Comparison of ENCODE assay signal across 21 cellular contexts in genomic region chr15:63881431-63881830, GRCh38. TPM values are rescaled to one million over a fixed set of nuclear protein-coding genes. Genes with fewer than 3 reads are reported as not detected.
DNase-seq lines count a peak whose midpoint lies in the region; ATAC-seq, FAIRE-seq and TF ChIP-seq lines count a peak whose summit lies in the region.
"Had no signal": no experiment of that assay in that cellular context is flagged by ENCODE, and none has a peak within 500 bp of the region (broad histone marks: within the 10 kb centered on the region; RNA-seq: fewer than 3 reads in every experiment).

No MANE protein-coding gene starts in this region.

- peaks cover 22% of the 10 kb centered on the region for H3F3A ChIP-seq in neural progenitor cell (ENCODE audit: low read depth)

- no peak overlapping the region for H3K18ac ChIP-seq in IMR-90 (ENCODE audit: low read depth, low read length)

- no peak overlapping the region for H3K23ac ChIP-seq in IMR-90 (ENCODE audit: low read depth, low read length)

- no peak overlapping the region for H3K4ac ChIP-seq in IMR-90 (ENCODE audit: low read depth, low read length)

- intact Hi-C loops in IMR-90 (cut with micrococcal nuclease) = no loop called here

- no CpG with 5 or more reads among the region's 6 CpGs for WGBS in IMR-90 (ENCODE audit: extremely low coverage in 2 of 2, insufficient read length in 1 of 2), 2 experiments

- H3K14ac ChIP-seq in IMR-90 (replicated peaks; ENCODE audit: low read depth, low read length) = no peak overlapping the region

- peaks cover 4% of the 10 kb centered on the region; the same call in 1 of the 2 replicates for H3K9me1 ChIP-seq in IMR-90 (ENCODE audit: insufficient read depth, low read length)

- no peak for TF ChIP-seq RAD21 in IMR-90 (IDR thresholded peaks at IDR 0.05; ENCODE audit: low read length)

- peaks cover 7% of the 10 kb centered on the region for H3K27me3 Mint-ChIP-seq in neural progenitor cell (ENCODE audit: insufficient read depth, low read depth)
- H3K27me3 Mint-ChIP-seq in T-helper 2 cell treated with Interferon-gamma antibody and Interleukin-4, amounts not matched to agents 5 μg/mL and 100 μg/mL, for 36 hours (ENCODE audit: low read depth) = no peaks in the 10 kb centered on the region
- H3K27me3 Mint-ChIP-seq: activated naive CD8-positive, alpha-beta T cell treated with anti-CD3 and anti-CD28 coated beads, Interleukin-2, amount 50 U/mL, for 24 hours had no signal

- no peak overlapping the region for H4K91ac ChIP-seq in IMR-90 (ENCODE audit: insufficient read depth, low read depth, low read length)

- H3K9ac ChIP-seq in IMR-90 (ENCODE audit: low read depth, low read length) (no peak overlapping the region), neural progenitor cell (no peak overlapping the region)

- H2AK9ac ChIP-seq in IMR-90 (replicated peaks; ENCODE audit: low read depth, low read length, poor library complexity) = no peak overlapping the region

- BruUV-seq in IMR-90 (replicated peaks; lab: Mats Ljungman, UMichigan) = no TSS peak

- no peaks in the 10 kb centered on the region for H3K4me1 ChIP-seq in IMR-90 (ENCODE audit: control insufficient read depth, insufficient read depth, low read length)
- peaks cover 28% of the 10 kb centered on the region for H3K4me1 ChIP-seq in neural progenitor cell
- H3K4me1 ChIP-seq: thyroid gland had no signal

- H4K20me1 ChIP-seq in IMR-90 (ENCODE audit: insufficient read depth, low read length) (no peaks in the 10 kb centered on the region), neural progenitor cell (ENCODE audit: low read depth) (no peaks in the 10 kb centered on the region)

- no peaks in the 10 kb centered on the region for H3K79me1 ChIP-seq in IMR-90 (ENCODE audit: low read depth in 1 of 2, low read length in 2 of 2)

- no peak overlapping the region for H4K8ac ChIP-seq in IMR-90 (ENCODE audit: low read depth in 2 of 2, low read length in 2 of 2)

- no peak overlapping the region for H2BK20ac ChIP-seq in IMR-90 (ENCODE audit: low read depth, low read length)

- H3K4me3 ChIP-seq in IMR-90 (ENCODE audit: insufficient read depth, low read depth, low read length) (no peak overlapping the region), neural progenitor cell (no peak overlapping the region)
- H3K4me3 ChIP-seq: heart left ventricle, spleen, thyroid gland had no signal

- no peak overlapping the region for H2BK5ac ChIP-seq in IMR-90 (ENCODE audit: low read depth, low read length, poor library complexity, severe bottlenecking)

- H3K9me3 ChIP-seq in IMR-90 (ENCODE audit: control insufficient read depth, insufficient read depth, low read length) (no peaks in the 10 kb centered on the region), neural progenitor cell (ENCODE audit: low read depth) (no peaks in the 10 kb centered on the region)
- H3K9me3 ChIP-seq: heart left ventricle, spleen, thyroid gland had no signal

- H3K27ac Mint-ChIP-seq in neural progenitor cell = peak overlapping the region; percentile 27
- no peak overlapping the region for H3K27ac Mint-ChIP-seq in T-helper 2 cell treated with Interferon-gamma antibody and Interleukin-4, amounts not matched to agents 5 μg/mL and 100 μg/mL, for 36 hours
- H3K27ac Mint-ChIP-seq: nephron had no signal

- no peak overlapping the region for H3K4me3 Mint-ChIP-seq in neural progenitor cell
- no peak overlapping the region for H3K4me3 Mint-ChIP-seq in T-helper 2 cell treated with Interferon-gamma antibody and Interleukin-4, amounts not matched to agents 5 μg/mL and 100 μg/mL, for 36 hours
- H3K4me3 Mint-ChIP-seq: activated naive CD8-positive, alpha-beta T cell treated with anti-CD3 and anti-CD28 coated beads, Interleukin-2, amount 50 U/mL, for 24 hours; activated T-helper 1 cell treated with anti-CD3 and anti-CD28 coated beads, Interleukin-12 subunit alpha, Interleukin-12 subunit beta, Interleukin-2, Interleukin-4 antibody, amounts not matched to agents 30 ng/mL and 10 ng/mL and 1 ng/mL, durations not matched to agents 14 hours and 24 hours and 36 hours; nephron had no signal

- H3K27ac ChIP-seq in IMR-90 (ENCODE audit: insufficient read depth, low read length) (no peak overlapping the region), neural progenitor cell (no peak overlapping the region)
- H3K27ac ChIP-seq: heart left ventricle, spleen, thyroid gland, VCaP had no signal

- TF ChIP-seq CTCF in IMR-90 (conservative IDR thresholded peaks at IDR 0.05; ENCODE audit: low read depth, low read length) = no peak
- TF ChIP-seq CTCF in neural progenitor cell (IDR thresholded peaks at IDR 0.05) = no peak

- no peak overlapping the region for H4K5ac ChIP-seq in IMR-90 (ENCODE audit: low read depth, low read length)

- H2BK15ac ChIP-seq in IMR-90 (ENCODE audit: low read depth, low read length) = no peak overlapping the region

- POLR2A ChIA-PET in IMR-90 (lab: Charles Lee; ENCODE audit: unreplicated experiment) = no interaction called here

- ATAC-seq in IMR-90 (ENCODE audit: low read depth) = no peak
- no peak for ATAC-seq in GM21390 (IDR thresholded peaks at IDR 0.05; ENCODE audit: unreplicated experiment)
- no peak for ATAC-seq in HG03097 (IDR thresholded peaks at IDR 0.05; ENCODE audit: low FRiP score, unreplicated experiment)
- ATAC-seq: activated naive CD8-positive, alpha-beta T cell treated with anti-CD3 and anti-CD28 coated beads, Interleukin-2, amount 50 U/mL, for 24 hours; HepG2 had no signal

- no peak for TF ChIP-seq POLR2A in GM12892 (IDR thresholded peaks at IDR 0.05; ENCODE audit: low read depth, low read length)
- TF ChIP-seq POLR2A in IMR-90 (IDR thresholded peaks at IDR 0.05; ENCODE audit: low read depth, low read length) = no peak

- peak; percentile 78 for FAIRE-seq in GM12892 (lab: Jason Lieb, UNC)
- FAIRE-seq: HepG2, islet of Langerhans had no signal

- peak overlapping the region; percentile 51 for H2AFZ ChIP-seq in IMR-90 (replicated peaks; ENCODE audit: low read length, poor library complexity)
- H2AFZ ChIP-seq in neural progenitor cell (replicated peaks) = no peak overlapping the region

- H3K4me2 ChIP-seq in IMR-90 (ENCODE audit: low read depth, low read length) (no peak overlapping the region), neural progenitor cell (no peak overlapping the region)

- H3K56ac ChIP-seq in IMR-90 (ENCODE audit: extremely low read depth, insufficient read depth, low read length) = no peak overlapping the region

- H3K4me1 Mint-ChIP-seq in neural progenitor cell = peaks cover 30% of the 10 kb centered on the region
- peaks cover 6% of the 10 kb centered on the region for H3K4me1 Mint-ChIP-seq in T-helper 2 cell treated with Interferon-gamma antibody and Interleukin-4, amounts not matched to agents 5 μg/mL and 100 μg/mL, for 36 hours (ENCODE audit: low read depth)
- H3K4me1 Mint-ChIP-seq: nephron had no signal

- H3K36me3 Mint-ChIP-seq in neural progenitor cell = no peaks in the 10 kb centered on the region
- H3K36me3 Mint-ChIP-seq in T-helper 2 cell treated with Interferon-gamma antibody and Interleukin-4, amounts not matched to agents 5 μg/mL and 100 μg/mL, for 36 hours (ENCODE audit: low read depth) = no peaks in the 10 kb centered on the region

- dilution Hi-C loops in IMR-90 (cut with HindIII; ENCODE audit: low sequenced_read_pairs, unreplicated experiment) = no loop called here

- H2AK5ac ChIP-seq in IMR-90 (ENCODE audit: low read depth, low read length) = no peak overlapping the region

- H3K27me3 ChIP-seq in IMR-90 (ENCODE audit: control insufficient read depth, insufficient read depth, low read length) (peaks cover 31% of the 10 kb centered on the region), neural progenitor cell (no peaks in the 10 kb centered on the region)
- H3K27me3 ChIP-seq: heart left ventricle, spleen, thyroid gland had no signal

- no peaks in the 10 kb centered on the region for H3K9me3 Mint-ChIP-seq in neural progenitor cell
- H3K9me3 Mint-ChIP-seq in T-helper 2 cell treated with Interferon-gamma antibody and Interleukin-4, amounts not matched to agents 5 μg/mL and 100 μg/mL, for 36 hours = no peaks in the 10 kb centered on the region
- H3K9me3 Mint-ChIP-seq: activated naive CD8-positive, alpha-beta T cell treated with anti-CD3 and anti-CD28 coated beads, Interleukin-2, amount 50 U/mL, for 24 hours; activated T-helper 1 cell treated with anti-CD3 and anti-CD28 coated beads, Interleukin-12 subunit alpha, Interleukin-12 subunit beta, Interleukin-2, Interleukin-4 antibody, amounts not matched to agents 30 ng/mL and 10 ng/mL and 1 ng/mL, durations not matched to agents 14 hours and 24 hours and 36 hours; nephron had no signal

- no peaks in the 10 kb centered on the region for H3K36me3 ChIP-seq in IMR-90 (ENCODE audit: control insufficient read depth, insufficient read depth, low read length)
- no peaks in the 10 kb centered on the region for H3K36me3 ChIP-seq in neural progenitor cell
- H3K36me3 ChIP-seq: heart left ventricle, spleen, thyroid gland had no signal

- CTCF ChIA-PET in IMR-90 (lab: Yijun Ruan, JAX) = no interaction called here

- DNase-seq in GM12892 (ENCODE audit: insufficient read length) = no peak
- no peak for DNase-seq in IMR-90
- DNase-seq in SKM-1 (lab: John Stamatoyannopoulos, UW; ENCODE audit: unreplicated experiment) = peak; percentile 40
- no peak for DNase-seq in neural progenitor cell (ENCODE audit: low spot score)
- DNase-seq in NCI-H510A treated with DMSO at 0.1 percent for 48 hours (lab: John Stamatoyannopoulos, UW) = no peak
- no peak for DNase-seq in T-helper 2 cell treated with Interferon-gamma antibody and Interleukin-4, amounts not matched to agents 5 μg/mL and 100 μg/mL, for 36 hours (ENCODE audit: low spot score)
- DNase-seq: activated naive CD8-positive, alpha-beta T cell treated with anti-CD3 and anti-CD28 coated beads, Interleukin-2, amount 50 U/mL, for 24 hours; Calu3; effector CD4-positive, alpha-beta T cell; heart left ventricle; NCI-H2081; NCI-H526; spleen; thyroid gland had no signal

- no peak overlapping the region for H2BK120ac ChIP-seq in IMR-90 (ENCODE audit: low read depth, low read length)

- no peaks in the 10 kb centered on the region for H3K79me2 ChIP-seq in neural progenitor cell (ENCODE audit: low read depth)

- in situ Hi-C loops in IMR-90 (cut with MboI; ENCODE audit: low sequenced_read_pairs) = no loop called here

TF ChIP-seq in IMR-90, 13 proteins besides CTCF, POLR2A, EP300 and RAD21 (continues in another document):
- no peak for TF ChIP-seq ELK1 (IDR thresholded peaks at IDR 0.05; ENCODE audit: borderline replicate concordance, low read depth, low read length)

RNA-seq across cellular contexts. Expression of gene HERC1, which starts 47.7 kb away (rescaled TPM):
- polyA plus RNA-seq in GM12892 (2012; ENCODE audit: missing spikeins) = 39.1 TPM
- total RNA-seq in IMR-90 (2012; rRNA removed) (98.0 and 109 TPM in 2 replicates), neural progenitor cell (ENCODE audit: low replicate concordance) (55.0 and 75.0 TPM in 2 replicates)
- polyA plus RNA-seq in IMR-90 (2012; rRNA removed) = 22.0 and 28.6 TPM in 2 replicates
- 13.6 and 14.5 TPM in 2 replicates for polyA plus RNA-seq in IMR-90 (2012; cell fraction: cytosol; rRNA removed)
- polyA plus RNA-seq in IMR-90 (2012; cell fraction: nucleus; rRNA removed; ENCODE audit: low replicate concordance) = 24.4 and 30.1 TPM in 2 replicates
